Comparison of ENCODE assay signal across 16 cellular contexts in the genomic region with DNA sequence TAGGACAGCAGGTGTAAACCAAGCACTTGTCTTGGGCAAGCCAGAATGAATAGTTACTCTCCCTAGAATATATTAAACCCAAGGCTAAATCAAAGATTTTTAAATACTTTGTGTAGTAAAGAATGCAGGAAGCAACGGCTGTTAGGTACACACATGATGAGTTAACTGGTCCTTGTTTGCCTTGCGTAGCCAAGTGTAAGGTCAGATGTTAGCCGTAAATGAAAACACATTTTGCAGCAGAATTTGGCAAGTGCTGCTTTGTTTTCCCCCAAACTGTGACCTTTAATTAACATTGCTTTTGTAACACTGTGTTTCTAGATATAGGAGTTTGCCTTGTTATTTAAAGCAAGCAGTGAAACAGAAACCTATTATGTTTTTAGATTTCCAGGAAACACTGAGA.
DNase-seq lines count a peak whose midpoint lies in the region; TF ChIP-seq lines count a peak whose summit lies in the region.
"Had no signal": no experiment of that assay in that cellular context is flagged by ENCODE, and none has a peak within 500 bp of the region (broad histone marks: within the 10 kb centered on the region; RNA-seq: fewer than 3 reads in every experiment).

No MANE protein-coding gene starts in this region.

- H3K9me3 ChIP-seq in endocrine pancreas (ENCODE audit: control insufficient read depth, low read length) (no peaks in the 10 kb centered on the region), trophoblast cell (ENCODE audit: insufficient read depth, low read depth, low read length) (no peaks in the 10 kb centered on the region)

- H2AFZ ChIP-seq in trophoblast cell (ENCODE audit: insufficient read depth, low read length, poor library complexity) = no peak overlapping the region
- H2AFZ ChIP-seq: PC-9 had no signal

- no peak overlapping the region for H3K4me2 ChIP-seq in trophoblast cell (ENCODE audit: low read length)
- H3K4me2 ChIP-seq: PC-9 had no signal

- DNase-seq in NCI-H69 (lab: John Stamatoyannopoulos, UW) (peak; percentile 48), type B pancreatic cell (ENCODE audit: extremely low spot score, unreplicated experiment) (no peak), hypothalamus (lab: John Stamatoyannopoulos, UW) (no peak), trophoblast cell (no peak)
- no peak for DNase-seq in activated CD4-positive, alpha-beta T cell treated with anti-CD3 and anti-CD28 coated beads, Interleukin-2, amount 10 ng/mL, durations not matched to agents 7 days and 5 days
- DNase-seq: ACHN; C1 segment of cervical spinal cord; CD8-positive, alpha-beta memory T cell; KG1; NCI-H1436; NCI-H446 treated with DMSO at 0.1 percent for 48 hours; NCI-H82; PC-9 had no signal

- H3K14ac ChIP-seq in trophoblast cell (ENCODE audit: low read length) = no peak overlapping the region

- H2BK12ac ChIP-seq in trophoblast cell (ENCODE audit: low read length) = no peak overlapping the region

- H3K18ac ChIP-seq in trophoblast cell (ENCODE audit: low read length) = no peak overlapping the region

- H3K4me3 ChIP-seq in endocrine pancreas (ENCODE audit: control insufficient read depth, insufficient read depth, low read length) (peak overlapping the region; percentile 52), trophoblast cell (ENCODE audit: low read depth, low read length) (no peak overlapping the region)
- H3K4me3 ChIP-seq: PC-9 had no signal

- no peak overlapping the region for H4K91ac ChIP-seq in trophoblast cell (ENCODE audit: low read depth, low read length)

- CTCF ChIA-PET in activated CD4-positive, alpha-beta T cell treated with anti-CD3 and anti-CD28 coated beads, Interleukin-2, amount 10 ng/mL, durations not matched to agents 7 days and 5 days (lab: Charles Lee) = no interaction called here

- no peak for TF ChIP-seq CTCF in nephron (IDR thresholded peaks at IDR 0.05; ENCODE audit: unreplicated experiment in 3 of 3)
- TF ChIP-seq CTCF in type B pancreatic cell (conservative IDR thresholded peaks at IDR 0.05) = no peak

- no peaks in the 10 kb centered on the region for H3K79me1 ChIP-seq in trophoblast cell (ENCODE audit: low read length)

- H4K12ac ChIP-seq in trophoblast cell (ENCODE audit: low read depth, low read length) = no peak overlapping the region

- POLR2A ChIA-PET in activated CD4-positive, alpha-beta T cell treated with anti-CD3 and anti-CD28 coated beads, Interleukin-2, amount 10 ng/mL, durations not matched to agents 7 days and 5 days (lab: Charles Lee) = no interaction called here

- H3K36me3 Mint-ChIP-seq in nephron (ENCODE audit: low read depth) (no peaks in the 10 kb centered on the region), type B pancreatic cell (no peaks in the 10 kb centered on the region)
- no peaks in the 10 kb centered on the region for H3K36me3 Mint-ChIP-seq in activated CD4-positive, alpha-beta T cell treated with anti-CD3 and anti-CD28 coated beads, Interleukin-2, amount 10 ng/mL, durations not matched to agents 7 days and 5 days (ENCODE audit: low read depth)
- H3K36me3 Mint-ChIP-seq: CD8-positive, alpha-beta memory T cell had no signal

- no peak overlapping the region for H2BK120ac ChIP-seq in trophoblast cell (ENCODE audit: insufficient read depth, low read length, poor library complexity)

- no peak overlapping the region for H2BK5ac ChIP-seq in trophoblast cell (ENCODE audit: low read depth, low read length, poor library complexity)

- no peaks in the 10 kb centered on the region for H3K27me3 ChIP-seq in endocrine pancreas (ENCODE audit: control insufficient read depth, insufficient read depth, low read length)
- no peaks in the 10 kb centered on the region for H3K27me3 ChIP-seq in trophoblast cell (ENCODE audit: insufficient read depth, low read length)

- peaks cover 22% of the 10 kb centered on the region for H3K4me1 Mint-ChIP-seq in nephron
- H3K4me1 Mint-ChIP-seq in type B pancreatic cell (ENCODE audit: unreplicated experiment) = peaks cover 21% of the 10 kb centered on the region
- H3K4me1 Mint-ChIP-seq in activated CD4-positive, alpha-beta T cell treated with anti-CD3 and anti-CD28 coated beads, Interleukin-2, amount 10 ng/mL, durations not matched to agents 7 days and 5 days = no peaks in the 10 kb centered on the region
- H3K4me1 Mint-ChIP-seq: CD8-positive, alpha-beta memory T cell had no signal

- H3K79me2 ChIP-seq in trophoblast cell (ENCODE audit: control insufficient read depth, insufficient read depth, low read length, poor library complexity) = no peaks in the 10 kb centered on the region

- no peak overlapping the region for H2AK5ac ChIP-seq in trophoblast cell (ENCODE audit: low read length)

- no peak overlapping the region for H3K9ac ChIP-seq in endocrine pancreas (ENCODE audit: control insufficient read depth, insufficient read depth, low read length)
- no peak overlapping the region for H3K9ac ChIP-seq in trophoblast cell (ENCODE audit: low read length)

- no peaks in the 10 kb centered on the region for H3K27me3 Mint-ChIP-seq in nephron (ENCODE audit: low read depth)
- H3K27me3 Mint-ChIP-seq in type B pancreatic cell = no peaks in the 10 kb centered on the region
- H3K27me3 Mint-ChIP-seq in activated CD4-positive, alpha-beta T cell treated with anti-CD3 and anti-CD28 coated beads, Interleukin-2, amount 10 ng/mL, durations not matched to agents 7 days and 5 days = no peaks in the 10 kb centered on the region

- H3K23ac ChIP-seq in trophoblast cell (ENCODE audit: low read length) = no peak overlapping the region

- H3K27ac Mint-ChIP-seq in nephron = peak overlapping the region; percentile 2 to 77 (median 65)
- peak overlapping the region; percentile 14 for H3K27ac Mint-ChIP-seq in type B pancreatic cell
- no peak overlapping the region for H3K27ac Mint-ChIP-seq in activated CD4-positive, alpha-beta T cell treated with anti-CD3 and anti-CD28 coated beads, Interleukin-2, amount 10 ng/mL, durations not matched to agents 7 days and 5 days
- H3K27ac Mint-ChIP-seq: CD8-positive, alpha-beta memory T cell had no signal

- WGBS in trophoblast cell (ENCODE audit: extremely low coverage, insufficient coverage, insufficient read length) = no CpG with 5 or more reads among the region's 3 CpGs

- no peaks in the 10 kb centered on the region for H3K9me3 Mint-ChIP-seq in nephron
- no peaks in the 10 kb centered on the region for H3K9me3 Mint-ChIP-seq in type B pancreatic cell
- no peaks in the 10 kb centered on the region for H3K9me3 Mint-ChIP-seq in activated CD4-positive, alpha-beta T cell treated with anti-CD3 and anti-CD28 coated beads, Interleukin-2, amount 10 ng/mL, durations not matched to agents 7 days and 5 days
- H3K9me3 Mint-ChIP-seq: CD8-positive, alpha-beta memory T cell had no signal

- H3K4me3 Mint-ChIP-seq in nephron = peak overlapping the region in 1 of 3 experiments; percentile 16
- H3K4me3 Mint-ChIP-seq in type B pancreatic cell = no peak overlapping the region
- H3K4me3 Mint-ChIP-seq in activated CD4-positive, alpha-beta T cell treated with anti-CD3 and anti-CD28 coated beads, Interleukin-2, amount 10 ng/mL, durations not matched to agents 7 days and 5 days = no peak overlapping the region
- H3K4me3 Mint-ChIP-seq: CD8-positive, alpha-beta memory T cell had no signal

- no peak overlapping the region for H4K8ac ChIP-seq in trophoblast cell (ENCODE audit: low read depth, low read length)

- H3K4ac ChIP-seq in trophoblast cell (ENCODE audit: low read depth, low read length) = no peak overlapping the region

- H3K36me3 ChIP-seq in endocrine pancreas (ENCODE audit: control insufficient read depth, insufficient read depth, low read length) (no peaks in the 10 kb centered on the region), trophoblast cell (ENCODE audit: control insufficient read depth in 1 of 2, insufficient read depth in 2 of 2, low read length in 2 of 2) (no peaks in the 10 kb centered on the region)

- peaks cover 13% of the 10 kb centered on the region for H3K4me1 ChIP-seq in endocrine pancreas (ENCODE audit: control insufficient read depth, insufficient read depth, low read length)
- no peaks in the 10 kb centered on the region for H3K4me1 ChIP-seq in trophoblast cell (ENCODE audit: control insufficient read depth in 1 of 2, insufficient read depth in 2 of 2, low read length in 2 of 2)

- no peak overlapping the region for H3K27ac ChIP-seq in trophoblast cell (ENCODE audit: low read depth, low read length)
- H3K27ac ChIP-seq: PC-9, RWPE1 had no signal
